23 cellular contexts compared by ENCODE assay signal in the genomic region with DNA sequence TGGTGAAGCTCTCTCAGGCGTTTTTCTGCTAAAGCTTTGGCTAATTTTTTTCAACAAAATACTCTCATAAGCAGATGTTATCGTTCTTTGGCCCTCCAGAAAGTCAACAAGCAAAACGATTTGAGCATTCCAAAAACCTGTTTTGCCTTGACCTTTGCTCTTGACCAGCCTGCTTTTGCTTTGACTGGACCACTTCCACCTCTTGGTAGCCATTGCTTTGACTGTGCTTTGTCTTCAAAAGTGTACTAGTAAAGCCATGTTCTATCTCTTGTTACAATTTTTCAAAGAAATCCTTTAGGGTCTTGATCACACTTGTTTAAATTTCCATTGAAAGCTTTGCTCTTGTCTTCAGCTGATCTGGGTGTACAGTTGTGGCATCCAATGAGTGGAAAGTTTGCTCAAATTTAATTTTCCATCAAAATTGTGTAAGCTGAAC. TPM values are rescaled to one million over a fixed set of nuclear protein-coding genes. Genes with fewer than 3 reads are reported as not detected.
A peak's percentile ranks its signal among the peaks of the same experiment; 100 is the strongest.
DNase-seq lines count a peak whose midpoint lies in the region; ATAC-seq, FAIRE-seq and TF ChIP-seq lines count a peak whose summit lies in the region.
"Had no signal": no experiment of that assay in that cellular context is flagged by ENCODE, and none has a peak within 500 bp of the region (broad histone marks: within the 10 kb centered on the region; RNA-seq: fewer than 3 reads in every experiment).

No MANE protein-coding gene starts in this region.

- FAIRE-seq in endometrium (lab: Jason Lieb, UNC) = peak; percentile 66
- FAIRE-seq: endothelial cell of umbilical vein, GM18507 had no signal

- H3K36me3 Mint-ChIP-seq in activated T-cell treated with anti-CD3 and anti-CD28 coated beads, Interleukin-2, amount 50 U/mL, for 72 hours (ENCODE audit: insufficient read depth in 2 of 2) = peaks cover 22 to 53% of the 10 kb centered on the region in 2 donors
- H3K36me3 Mint-ChIP-seq in osteocyte (ENCODE audit: unreplicated experiment) = peaks cover 59% of the 10 kb centered on the region

- peaks cover 71% of the 10 kb centered on the region for H3K4me1 Mint-ChIP-seq in activated T-cell treated with anti-CD3 and anti-CD28 coated beads, Interleukin-2, amount 50 U/mL, for 72 hours (ENCODE audit: low read depth)
- H3K4me1 Mint-ChIP-seq in osteocyte (ENCODE audit: unreplicated experiment) = peaks cover 20% of the 10 kb centered on the region

- no peak for ATAC-seq in activated T-cell treated with anti-CD3 and anti-CD28 coated beads, Interleukin-2, amount 50 U/mL, for 72 hours (replicated peaks in 1 of 2)
- no peak for ATAC-seq in HG03108 (IDR thresholded peaks at IDR 0.05; ENCODE audit: unreplicated experiment)
- ATAC-seq: PC-3 had no signal

- no peak for DNase-seq in activated T-cell treated with anti-CD3 and anti-CD28 coated beads, Interleukin-2, amount 50 U/mL, for 72 hours
- no peak for DNase-seq in activated T-cell treated with anti-CD3 and anti-CD28 coated beads, Interleukin-2, amount 50 U/mL, for 1 hour
- DNase-seq in HuH-7.5 (ENCODE audit: low spot score) = peak; percentile 10
- no peak for DNase-seq in osteocyte (ENCODE audit: extremely low spot score, unreplicated experiment)
- DNase-seq in NCI-H345 treated with DMSO at 0.1 percent for 48 hours (lab: John Stamatoyannopoulos, UW; ENCODE audit: unreplicated experiment) = no peak
- no peak for DNase-seq in UCSD-AML1 (lab: John Stamatoyannopoulos, UW; ENCODE audit: unreplicated experiment)
- DNase-seq: activated CD4-positive, alpha-beta T cell treated with anti-CD3 and anti-CD28 coated beads for 1 hour; activated gamma-delta T cell; anterior cingulate cortex; COR-L47; DMS79 treated with DMSO at 0.1 percent for 48 hours; GOT3; Kasumi-1; NCI-H1694; NCI-H524; PC-3; Right ventricle myocardium superior; stimulated activated CD4-positive, alpha-beta T cell treated with anti-CD3 and anti-CD28 coated beads, Interleukin-4, amount 100 ng/mL, for 4 hours; stimulated activated naive CD4-positive, alpha-beta T cell treated with Interleukin-2 at 50 U/mL for 16 hours had no signal

- H3K27ac Mint-ChIP-seq in activated T-cell treated with anti-CD3 and anti-CD28 coated beads, Interleukin-2, amount 50 U/mL, for 72 hours = peak overlapping the region; percentile 48
- H3K27ac Mint-ChIP-seq in osteocyte (ENCODE audit: unreplicated experiment) = peak overlapping the region; percentile 5

- H3K27me3 Mint-ChIP-seq in activated T-cell treated with anti-CD3 and anti-CD28 coated beads, Interleukin-2, amount 50 U/mL, for 72 hours (ENCODE audit: low read depth) = no peaks in the 10 kb centered on the region
- H3K27me3 Mint-ChIP-seq in osteocyte (ENCODE audit: unreplicated experiment) = no peaks in the 10 kb centered on the region

- H3K4me3 Mint-ChIP-seq in activated T-cell treated with anti-CD3 and anti-CD28 coated beads, Interleukin-2, amount 50 U/mL, for 72 hours = peak overlapping the region in 1 of 2 donors; percentile 13
- H3K4me3 Mint-ChIP-seq in osteocyte (ENCODE audit: unreplicated experiment) = no peak overlapping the region

- TF ChIP-seq CTCF in osteocyte (IDR thresholded peaks at IDR 0.05) = no peak

- no peaks in the 10 kb centered on the region for H3K9me3 Mint-ChIP-seq in activated T-cell treated with anti-CD3 and anti-CD28 coated beads, Interleukin-2, amount 50 U/mL, for 72 hours
- H3K9me3 Mint-ChIP-seq in osteocyte (ENCODE audit: unreplicated experiment) = no peaks in the 10 kb centered on the region

RNA-seq across cellular contexts. Expression of a gene that starts 10.7 kb away (rescaled TPM):
- total RNA-seq in activated T-cell treated with anti-CD3 and anti-CD28 coated beads, Interleukin-2, amount 50 U/mL, for 72 hours = 10 to 100 TPM; 33.9 to 42.2 TPM
- total RNA-seq in osteocyte = 19.1 and 22.7 TPM in 2 replicates

RNA-seq across cellular contexts. Expression of a gene that starts 43.0 kb away (rescaled TPM):
- 100 to 1,000 TPM; 177 to 194 TPM for total RNA-seq in activated T-cell treated with anti-CD3 and anti-CD28 coated beads, Interleukin-2, amount 50 U/mL, for 72 hours
- total RNA-seq in osteocyte = 143 and 156 TPM in 2 replicates
